In genomic region chr3:54935869-54936268, GRCh38 we compare ENCODE assay signal across 3 cellular contexts.
TF ChIP-seq lines count a peak whose summit lies in the region.

No MANE protein-coding gene starts in this region.

TF ChIP-seq in GM23338, 12 proteins besides CTCF, POLR2A, EP300 and RAD21 (continues in another document):
- TF ChIP-seq ZNF114 (CRISPR knock-in tag; IDR thresholded peaks at IDR 0.05) (no peak), CREB1 (CRISPR knock-in tag; IDR thresholded peaks at IDR 0.05; ENCODE audit: low read depth) (no peak), EZH2 (IDR thresholded peaks at IDR 0.05; ENCODE audit: low read depth, unreplicated experiment) (no peak), ZNF462 (CRISPR knock-in tag; IDR thresholded peaks at IDR 0.05) (no peak), POLR2AphosphoS5 (IDR thresholded peaks at IDR 0.05; ENCODE audit: low read depth) (no peak), NANOG (IDR thresholded peaks at IDR 0.05; ENCODE audit: borderline replicate concordance) (no peak), EZH2phosphoT487 (IDR thresholded peaks at IDR 0.05; ENCODE audit: unreplicated experiment) (no peak), STAT1 (IDR thresholded peaks at IDR 0.05; ENCODE audit: unreplicated experiment) (no peak), JUNB (IDR thresholded peaks at IDR 0.05; ENCODE audit: unreplicated experiment) (no peak)

TF ChIP-seq in K562, 482 proteins besides CTCF, POLR2A, EP300 and RAD21:
- TF ChIP-seq ZBTB33 (CRISPR knock-in tag; IDR thresholded peaks at IDR 0.05) (no peak), RBM25 (IDR thresholded peaks at IDR 0.05; ENCODE audit: low read depth, low read length, severe bottlenecking) (peak; percentile 54)

TF ChIP-seq in H1, 55 proteins besides CTCF, POLR2A, EP300 and RAD21:
- TF ChIP-seq HDAC2 (IDR thresholded peaks at IDR 0.05; ENCODE audit: borderline replicate concordance in 1 of 2, low read depth in 2 of 2, low read length in 2 of 2) (peak in 1 of 2 experiments; percentile 55; a peak in 1 of 4 replicates), JUND (IDR thresholded peaks at IDR 0.05; ENCODE audit: low read length) (no peak), KDM1A (IDR thresholded peaks at IDR 0.05; ENCODE audit: borderline replicate concordance, low read length) (peak; percentile 88)
